In the genomic region with DNA sequence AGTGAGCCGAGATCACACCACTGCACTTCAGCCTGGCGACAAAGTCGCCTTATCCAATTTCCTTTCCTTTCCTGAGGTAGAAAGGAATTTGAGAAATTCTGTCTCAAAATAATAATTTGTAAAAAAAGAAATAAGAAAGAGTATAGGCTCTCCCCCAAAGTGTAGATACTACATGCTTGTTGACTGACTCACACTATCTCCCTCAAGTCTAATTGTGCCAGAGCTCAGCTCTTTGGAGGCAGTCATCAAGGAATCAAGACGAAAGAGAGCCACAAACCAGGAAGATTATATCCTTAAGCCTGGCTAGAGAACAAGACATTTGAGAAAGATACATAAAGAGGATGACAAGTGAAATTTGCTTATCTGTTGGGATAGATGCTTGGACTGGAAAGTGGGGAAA, we compare ENCODE assay signal across 18 cellular contexts. TPM values are rescaled to one million over a fixed set of nuclear protein-coding genes. Genes with fewer than 3 reads are reported as not detected.
A peak's percentile ranks its signal among the peaks of the same experiment; 100 is the strongest.
DNase-seq lines count a peak whose midpoint lies in the region; ATAC-seq and TF ChIP-seq lines count a peak whose summit lies in the region.
"Had no signal": no experiment of that assay in that cellular context is flagged by ENCODE, and none has a peak within 500 bp of the region (broad histone marks: within the 10 kb centered on the region; RNA-seq: fewer than 3 reads in every experiment).

No MANE protein-coding gene starts in this region.

- no peaks in the 10 kb centered on the region for H3K27me3 ChIP-seq in right lobe of liver
- H3K27me3 ChIP-seq in spleen (replicated peaks in 1 of 7): no peaks in the 10 kb centered on the region
- H3K27me3 ChIP-seq: BLaER1 had no signal

- peaks cover 2% of the 10 kb centered on the region; the same call in 1 of the 2 replicates for H3K27me3 Mint-ChIP-seq in HFFc6 (ENCODE audit: insufficient read depth)

- H3K4me1 ChIP-seq in right lobe of liver: peaks cover 0 to 10% (median 4%) of the 10 kb centered on the region in 4 donors
- peaks cover 8 to 19% (median 15%) of the 10 kb centered on the region in 6 donors for H3K4me1 ChIP-seq in spleen

- intact Hi-C loops in right lobe of liver (cut with DNase I) (no loop called here), spleen (cut with DNase I; ENCODE audit: low total_unique reads) (no loop called here)

- H3K4me3 ChIP-seq in fibroblast of the aortic adventitia (ENCODE audit: low read depth, low read length) (no peak overlapping the region), right lobe of liver (no peak overlapping the region), spleen (no peak overlapping the region)
- H3K4me3 ChIP-seq: BLaER1 had no signal

- 0 out of 2 replicates have a peak overlapping the region, but pooled peaks have one; percentile 1 for H3K4me3 Mint-ChIP-seq in HFFc6
- no peak overlapping the region for H3K4me3 Mint-ChIP-seq in stimulated activated effector memory CD8-positive, alpha-beta T cell treated with anti-CD3 and anti-CD28 coated beads, Interleukin-12 subunit alpha, Interleukin-12 subunit beta, amount 100 ng/mL, for 72 hours
- H3K4me3 Mint-ChIP-seq: CD4-positive, alpha-beta memory T cell had no signal

- DNase-seq in AG20443 (ENCODE audit: low spot score) (peak; percentile 51), HFFc6 (peak; percentile 48), amniotic stem cell (lab: John Stamatoyannopoulos, UW) (peak; percentile 4), fibroblast of the aortic adventitia (ENCODE audit: low read depth) (peak; percentile 45), right lobe of liver (no peak), spleen (no peak)
- no peak for DNase-seq in stimulated activated effector memory CD8-positive, alpha-beta T cell treated with anti-CD3 and anti-CD28 coated beads, Interleukin-12 subunit alpha, Interleukin-12 subunit beta, amount 100 ng/mL, for 72 hours (ENCODE audit: low spot score in 2 of 2)
- DNase-seq: CD4-positive, alpha-beta memory T cell; NCI-H1092 treated with DMSO at 0.1 percent for 48 hours; NCI-H2081 treated with DMSO at 0.1 percent for 48 hours; NCI-H510A treated with DMSO at 0.1 percent for 48 hours; PC-3; RPMI8226; SHP77 treated with DMSO at 0.1 percent for 48 hours had no signal

- H3K27ac ChIP-seq in right lobe of liver (no peak overlapping the region), spleen (no peak overlapping the region)
- H3K27ac ChIP-seq: BLaER1, HL-60 had no signal

- H3K9me3 Mint-ChIP-seq in HFFc6: no peaks in the 10 kb centered on the region
- H3K9me3 Mint-ChIP-seq in stimulated activated effector memory CD8-positive, alpha-beta T cell treated with anti-CD3 and anti-CD28 coated beads, Interleukin-12 subunit alpha, Interleukin-12 subunit beta, amount 100 ng/mL, for 72 hours: no peaks in the 10 kb centered on the region

- TF ChIP-seq CTCF in HFFc6 (IDR thresholded peaks at IDR 0.05): no peak
- no peak for TF ChIP-seq CTCF in fibroblast of the aortic adventitia (IDR thresholded peaks at IDR 0.05; ENCODE audit: insufficient read depth, low read length)
- TF ChIP-seq CTCF in right lobe of liver (IDR thresholded peaks at IDR 0.05): no peak
- no peak for TF ChIP-seq CTCF in spleen (IDR thresholded peaks at IDR 0.05 in 8 of 11, conservative IDR thresholded peaks at IDR 0.05 in 3 of 11)

- H3K4me1 Mint-ChIP-seq in HFFc6 (ENCODE audit: low read depth): peaks cover 27% of the 10 kb centered on the region
- peaks cover 19% of the 10 kb centered on the region for H3K4me1 Mint-ChIP-seq in stimulated activated effector memory CD8-positive, alpha-beta T cell treated with anti-CD3 and anti-CD28 coated beads, Interleukin-12 subunit alpha, Interleukin-12 subunit beta, amount 100 ng/mL, for 72 hours

- no peak for ATAC-seq in GM21737 (IDR thresholded peaks at IDR 0.05; ENCODE audit: unreplicated experiment)
- ATAC-seq in stimulated activated effector memory CD8-positive, alpha-beta T cell treated with anti-CD3 and anti-CD28 coated beads, Interleukin-12 subunit alpha, Interleukin-12 subunit beta, amount 100 ng/mL, for 72 hours: no peak
- ATAC-seq in right lobe of liver: no peak
- ATAC-seq: PC-3 had no signal

- no peaks in the 10 kb centered on the region for H3K36me3 Mint-ChIP-seq in HFFc6 (ENCODE audit: low read depth)
- H3K36me3 Mint-ChIP-seq in stimulated activated effector memory CD8-positive, alpha-beta T cell treated with anti-CD3 and anti-CD28 coated beads, Interleukin-12 subunit alpha, Interleukin-12 subunit beta, amount 100 ng/mL, for 72 hours: peaks cover 6% of the 10 kb centered on the region

- TF ChIP-seq POLR2A in right lobe of liver (IDR thresholded peaks at IDR 0.05) (no peak), spleen (IDR thresholded peaks at IDR 0.05) (no peak)

- H3K36me3 ChIP-seq in right lobe of liver (no peaks in the 10 kb centered on the region), spleen (no peaks in the 10 kb centered on the region)
- H3K36me3 ChIP-seq: BLaER1 had no signal

- H3K9me3 ChIP-seq in right lobe of liver: no peaks in the 10 kb centered on the region
- H3K9me3 ChIP-seq in spleen: no peaks in the 10 kb centered on the region
- H3K9me3 ChIP-seq: BLaER1 had no signal

- H3K27ac Mint-ChIP-seq in HFFc6: peak overlapping the region; percentile 23
- H3K27ac Mint-ChIP-seq in stimulated activated effector memory CD8-positive, alpha-beta T cell treated with anti-CD3 and anti-CD28 coated beads, Interleukin-12 subunit alpha, Interleukin-12 subunit beta, amount 100 ng/mL, for 72 hours: no peak overlapping the region
- H3K27ac Mint-ChIP-seq: CD4-positive, alpha-beta memory T cell had no signal

- 84% methylated on average over 4 of the region's 4 CpGs for WGBS in right lobe of liver (ENCODE audit: insufficient coverage, low coverage, low lambda C conversion rate, missing lambda C conversion rate)
- 86 to 91% (median 88%) methylated on average over 4 of the region's 4 CpGs for WGBS in spleen, 5 donors

RNA-seq across cellular contexts. Expression of a gene that starts 3.7 kb away (rescaled TPM):
- 1 to 10 TPM; 4.3 to 6.0 (median 4.9) TPM for total RNA-seq in HFFc6 (2021; fragmentation: NEBNext Ultra II Directional; extraction: Animal tissue kit (Norgen Biotek cat#: 25700))
- total RNA-seq in fibroblast of the aortic adventitia (ENCODE audit: low replicate concordance) (5.6 and 7.9 TPM in 2 replicates), right lobe of liver (1 to 10 TPM; 1.5 to 2.7 (median 2.2) TPM), spleen (1 to 10 TPM; 2.9 to 5.8 (median 4.3) TPM)
- 1 to 10 TPM; 4.7 to 6.1 (median 6.0) TPM for polyA plus RNA-seq in spleen

RNA-seq across cellular contexts. Expression of a gene that starts 5.7 kb away (rescaled TPM):
- 10 to 100 TPM; 80.0 to 96.2 (median 88.7) TPM for total RNA-seq in HFFc6 (2021; fragmentation: NEBNext Ultra II Directional; extraction: Animal tissue kit (Norgen Biotek cat#: 25700))
- 23.8 and 40.6 TPM in 2 replicates for total RNA-seq in fibroblast of the aortic adventitia (ENCODE audit: low replicate concordance)
- total RNA-seq in right lobe of liver: 10 to 100 TPM; 15.2 to 35.5 (median 33.2) TPM
- total RNA-seq in spleen: 100 to 1,000 TPM in 4 of 7 donors, 10 to 100 TPM in 3; 79.1 to 126 (median 101) TPM
- polyA plus RNA-seq in spleen: 10 to 100 TPM; 45.3 to 72.7 (median 46.2) TPM

RNA-seq across cellular contexts. Expression of a gene that starts 18.0 kb away (rescaled TPM):
- total RNA-seq in HFFc6 (2021; fragmentation: NEBNext Ultra II Directional; extraction: Animal tissue kit (Norgen Biotek cat#: 25700)): 1 to 10 TPM; 2.6 to 5.8 (median 5.1) TPM
- 0.41 and 0.54 TPM in 2 replicates for total RNA-seq in fibroblast of the aortic adventitia (ENCODE audit: low replicate concordance)
- under 1 TPM in 4 of 6 experiments, not detected in 2; 0.13 to 0.29 (median 0.24) TPM for total RNA-seq in right lobe of liver
- 1 to 10 TPM in 2 of 7 donors, under 1 TPM in 5; 0.28 to 1.7 (median 0.85) TPM for total RNA-seq in spleen
- polyA plus RNA-seq in spleen: 1 to 10 TPM; 1.1 to 2.3 (median 1.9) TPM
- total RNA-seq: A172, PC-3 had no signal

RNA-seq across cellular contexts. Expression of a gene that starts 20.2 kb away (rescaled TPM):
- 10 to 100 TPM; 15.9 to 21.7 (median 18.6) TPM for total RNA-seq in HFFc6 (2021; fragmentation: NEBNext Ultra II Directional; extraction: Animal tissue kit (Norgen Biotek cat#: 25700))
- total RNA-seq in fibroblast of the aortic adventitia (ENCODE audit: low replicate concordance): 7.1 and 30.2 TPM in 2 replicates
- 10 to 100 TPM in 2 of 6 experiments, 1 to 10 TPM in 4; 6.4 to 16.0 (median 8.9) TPM for total RNA-seq in right lobe of liver
- total RNA-seq in spleen: 10 to 100 TPM; 12.7 to 26.7 (median 19.2) TPM
- polyA plus RNA-seq in spleen: 1 to 10 TPM; 2.3 to 7.6 (median 3.7) TPM

RNA-seq across cellular contexts. Expression of a gene that starts 24.6 kb away (rescaled TPM):
- 1 to 10 TPM in 1 of 6 experiments, under 1 TPM in 5; 0.28 to 1.4 (median 0.83) TPM for total RNA-seq in HFFc6 (2021; fragmentation: NEBNext Ultra II Directional; extraction: Animal tissue kit (Norgen Biotek cat#: 25700))
- 54.0 and 315 TPM in 2 replicates for total RNA-seq in fibroblast of the aortic adventitia (ENCODE audit: low replicate concordance)
- total RNA-seq in right lobe of liver: 10 to 100 TPM in 3 of 6 experiments, 1 to 10 TPM in 3; 7.2 to 28.3 (median 10.3) TPM
- 100 to 1,000 TPM in 2 of 7 donors, 10 to 100 TPM in 5; 37.6 to 117 (median 72.7) TPM for total RNA-seq in spleen
- polyA plus RNA-seq in spleen: 10 to 100 TPM; 13.7 to 39.3 (median 32.5) TPM

Comparison
In these comparisons a context has a peak if more than half of its experiments do, and no peak if none do; other contexts are left out.
1. DNase-seq: peak in AG20443 (single experiment), HFFc6 (single experiment), amniotic stem cell (single experiment) and fibroblast of the aortic adventitia (single experiment); none in stimulated activated effector memory CD8-positive, alpha-beta T cell treated with anti-CD3 and anti-CD28 coated beads, Interleukin-12 subunit alpha, Interleukin-12 subunit beta, amount 100 ng/mL, for 72 hours (0 of 2), right lobe of liver (0 of 3) and spleen (single experiment).